In the genomic region with DNA sequence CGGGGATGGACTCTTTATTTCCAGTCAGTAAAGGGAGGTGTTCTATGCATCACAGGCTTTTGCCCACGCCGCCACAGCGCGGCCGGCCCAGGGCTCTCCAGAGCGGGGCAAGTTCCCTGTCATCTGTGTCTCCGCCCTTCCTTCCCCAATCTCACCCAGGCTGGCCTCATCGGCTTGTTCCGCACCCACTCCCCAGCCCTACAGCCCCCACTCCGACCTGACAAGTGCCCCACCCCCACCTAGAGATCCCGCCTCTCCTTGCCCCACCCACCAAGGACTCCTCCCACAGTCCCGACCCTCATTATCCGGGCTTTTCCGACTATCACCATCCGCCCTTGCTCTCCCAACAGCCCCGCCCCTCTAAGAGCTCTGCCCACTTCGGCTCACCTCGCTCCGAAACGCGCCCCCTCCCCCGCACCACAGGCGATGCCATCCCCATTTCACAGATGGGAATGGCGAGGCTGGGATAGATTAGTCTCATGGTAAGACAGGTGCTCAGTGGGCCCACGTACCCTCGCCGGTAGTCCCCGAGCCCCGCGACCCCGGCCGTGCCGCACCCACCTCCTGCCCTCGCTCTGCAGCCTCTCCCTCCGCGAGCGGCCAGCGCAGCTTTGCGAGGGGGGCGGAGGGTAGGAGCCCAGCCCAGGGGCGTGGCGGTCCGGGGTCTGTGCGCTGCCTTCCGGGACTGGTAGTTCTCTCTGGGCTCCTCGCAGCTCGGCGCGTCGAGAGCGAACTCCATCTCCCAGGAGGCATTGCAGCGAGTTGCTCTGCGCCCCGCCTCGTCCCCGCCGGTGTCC, we compare ENCODE assay signal across 1 cellular context.
TF ChIP-seq lines count a peak whose summit lies in the region.

A gene with protein sequence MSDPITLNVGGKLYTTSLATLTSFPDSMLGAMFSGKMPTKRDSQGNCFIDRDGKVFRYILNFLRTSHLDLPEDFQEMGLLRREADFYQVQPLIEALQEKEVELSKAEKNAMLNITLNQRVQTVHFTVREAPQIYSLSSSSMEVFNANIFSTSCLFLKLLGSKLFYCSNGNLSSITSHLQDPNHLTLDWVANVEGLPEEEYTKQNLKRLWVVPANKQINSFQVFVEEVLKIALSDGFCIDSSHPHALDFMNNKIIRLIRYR (minus strand): TSS at position 615 of the 797 bp plus-strand sequence. CDS start 14,072 bp downstream, outside the sequence.

TF ChIP-seq in HepG2, 621 proteins besides CTCF, POLR2A, EP300 and RAD21 (continued from another document and continues in another):
- TF ChIP-seq, protein P1, sequence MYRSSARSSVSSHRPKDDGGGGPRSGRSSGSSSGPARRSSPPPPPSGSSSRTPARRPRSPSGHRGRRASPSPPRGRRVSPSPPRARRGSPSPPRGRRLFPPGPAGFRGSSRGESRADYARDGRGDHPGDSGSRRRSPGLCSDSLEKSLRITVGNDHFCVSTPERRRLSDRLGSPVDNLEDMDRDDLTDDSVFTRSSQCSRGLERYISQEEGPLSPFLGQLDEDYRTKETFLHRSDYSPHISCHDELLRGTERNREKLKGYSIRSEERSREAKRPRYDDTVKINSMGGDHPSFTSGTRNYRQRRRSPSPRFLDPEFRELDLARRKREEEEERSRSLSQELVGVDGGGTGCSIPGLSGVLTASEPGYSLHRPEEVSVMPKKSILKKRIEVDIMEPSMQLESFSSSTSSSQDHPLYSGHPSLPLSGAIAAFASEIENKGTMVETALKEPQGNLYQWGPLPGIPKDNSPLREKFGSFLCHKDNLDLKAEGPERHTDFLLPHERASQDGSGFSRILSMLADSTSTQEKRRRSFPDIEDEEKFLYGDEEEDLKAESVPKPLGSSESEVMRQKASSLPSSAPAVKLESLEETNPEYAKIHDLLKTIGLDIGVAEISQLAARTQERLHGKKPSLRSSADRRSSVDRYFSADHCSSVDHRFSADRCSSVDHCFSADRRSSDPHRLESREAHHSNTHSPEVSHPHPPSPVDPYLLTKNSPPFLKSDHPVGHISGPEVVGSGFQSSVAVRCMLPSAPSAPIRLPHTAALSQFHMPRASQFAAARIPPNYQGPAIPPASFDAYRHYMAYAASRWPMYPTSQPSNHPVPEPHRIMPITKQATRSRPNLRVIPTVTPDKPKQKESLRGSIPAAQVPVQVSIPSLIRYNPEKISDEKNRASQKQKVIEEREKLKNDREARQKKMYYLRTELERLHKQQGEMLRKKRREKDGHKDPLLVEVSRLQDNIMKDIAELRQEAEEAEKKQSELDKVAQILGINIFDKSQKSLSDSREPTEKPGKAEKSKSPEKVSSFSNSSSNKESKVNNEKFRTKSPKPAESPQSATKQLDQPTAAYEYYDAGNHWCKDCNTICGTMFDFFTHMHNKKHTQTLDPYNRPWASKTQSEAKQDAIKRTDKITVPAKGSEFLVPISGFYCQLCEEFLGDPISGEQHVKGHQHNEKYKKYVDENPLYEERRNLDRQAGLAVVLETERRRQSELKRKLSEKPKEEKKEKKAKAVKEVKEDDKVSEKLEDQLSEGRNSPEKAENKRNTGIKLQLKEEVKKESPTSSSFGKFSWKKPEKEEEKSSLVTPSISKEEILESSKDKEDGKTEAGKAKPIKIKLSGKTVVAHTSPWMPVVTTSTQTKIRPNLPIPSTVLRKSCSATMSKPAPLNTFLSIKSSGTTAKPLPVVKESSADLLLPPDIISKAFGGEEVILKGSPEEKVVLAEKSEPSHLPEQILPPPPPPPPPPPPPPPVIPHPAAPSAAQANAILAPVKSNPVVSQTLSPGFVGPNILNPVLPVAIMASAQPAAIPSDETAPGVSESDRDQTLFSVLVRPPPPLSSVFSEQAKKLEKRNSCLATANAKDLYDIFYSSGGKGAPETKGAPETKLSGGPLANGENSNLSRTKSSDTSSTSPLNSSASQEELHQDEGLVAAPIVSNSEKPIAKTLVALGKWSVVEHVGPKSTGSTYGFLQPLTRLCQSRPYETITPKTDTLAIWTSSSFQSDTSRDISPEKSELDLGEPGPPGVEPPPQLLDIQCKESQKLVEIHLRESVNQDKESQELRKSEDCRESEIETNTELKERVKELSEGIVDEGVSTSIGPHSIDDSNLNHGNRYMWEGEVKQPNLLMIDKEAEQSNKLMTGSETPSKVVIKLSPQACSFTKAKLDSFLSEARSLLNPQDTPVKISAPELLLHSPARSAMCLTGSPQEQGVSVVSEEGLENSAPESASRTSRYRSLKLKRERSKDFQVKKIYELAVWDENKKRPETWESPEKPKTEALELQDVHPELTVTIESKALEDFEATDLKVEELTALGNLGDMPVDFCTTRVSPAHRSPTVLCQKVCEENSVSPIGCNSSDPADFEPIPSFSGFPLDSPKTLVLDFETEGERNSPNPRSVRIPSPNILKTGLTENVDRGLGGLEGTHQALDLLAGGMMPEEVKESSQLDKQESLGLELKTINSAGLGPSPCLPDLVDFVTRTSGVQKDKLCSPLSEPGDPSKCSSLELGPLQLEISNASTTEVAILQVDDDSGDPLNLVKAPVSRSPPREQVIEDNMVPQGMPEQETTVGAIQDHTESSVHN (CRISPR knock-in tag; IDR thresholded peaks at IDR 0.05), result 0 out of 2 replicates have a peak, but pooled peaks have one; percentile 20
- TF ChIP-seq RFXANK (CRISPR knock-in tag; IDR thresholded peaks at IDR 0.05) (no peak), KDM1A (CRISPR knock-in tag; IDR thresholded peaks at IDR 0.05) (peak; percentile 99), GZF1 (CRISPR knock-in tag; IDR thresholded peaks at IDR 0.05) (no peak), KLF13 (CRISPR knock-in tag; IDR thresholded peaks at IDR 0.05) (no peak), SALL2 (CRISPR knock-in tag; IDR thresholded peaks at IDR 0.05) (0 out of 2 replicates have a peak, but pooled peaks have one; percentile 24), HOXA3 (CRISPR knock-in tag; IDR thresholded peaks at IDR 0.05) (peak; percentile 48; the same call in 1 of the 2 replicates), PPARG (CRISPR knock-in tag; conservative IDR thresholded peaks at IDR 0.05) (peak; percentile 78), ZNF451 (CRISPR knock-in tag; IDR thresholded peaks at IDR 0.05) (no peak), ZNF7 (CRISPR knock-in tag; IDR thresholded peaks at IDR 0.05) (no peak), ZNF878 (CRISPR knock-in tag; IDR thresholded peaks at IDR 0.05) (no peak), GFI1 (CRISPR knock-in tag; IDR thresholded peaks at IDR 0.05; ENCODE audit: borderline replicate concordance) (no peak), KLF9 (CRISPR knock-in tag; IDR thresholded peaks at IDR 0.05; ENCODE audit: low read depth) (peak; percentile 42; the same call in 1 of the 2 replicates), NR2C2 (CRISPR knock-in tag; IDR thresholded peaks at IDR 0.05; ENCODE audit: borderline replicate concordance) (peak; percentile 89), ZNF34 (CRISPR knock-in tag; IDR thresholded peaks at IDR 0.05; ENCODE audit: borderline replicate concordance) (0 out of 2 replicates have a peak, but pooled peaks have one; percentile 71), ARHGAP35 (CRISPR knock-in tag; IDR thresholded peaks at IDR 0.05; ENCODE audit: borderline replicate concordance) (peak; percentile 81; the same call in 1 of the 2 replicates), ZNF329 (CRISPR knock-in tag; IDR thresholded peaks at IDR 0.05; ENCODE audit: low read depth) (0 out of 2 replicates have a peak, but pooled peaks have one; percentile 80), CCAR2 (optimal IDR thresholded peaks at IDR 0.05; ENCODE audit: low read depth, low read length) (no peak), IRX3 (CRISPR knock-in tag; IDR thresholded peaks at IDR 0.05; ENCODE audit: borderline replicate concordance, low read depth) (no peak), ZNF761 (CRISPR knock-in tag; conservative IDR thresholded peaks at IDR 0.05) (peak; percentile 90; the same call in 1 of the 2 replicates)
- TF ChIP-seq, protein P2, sequence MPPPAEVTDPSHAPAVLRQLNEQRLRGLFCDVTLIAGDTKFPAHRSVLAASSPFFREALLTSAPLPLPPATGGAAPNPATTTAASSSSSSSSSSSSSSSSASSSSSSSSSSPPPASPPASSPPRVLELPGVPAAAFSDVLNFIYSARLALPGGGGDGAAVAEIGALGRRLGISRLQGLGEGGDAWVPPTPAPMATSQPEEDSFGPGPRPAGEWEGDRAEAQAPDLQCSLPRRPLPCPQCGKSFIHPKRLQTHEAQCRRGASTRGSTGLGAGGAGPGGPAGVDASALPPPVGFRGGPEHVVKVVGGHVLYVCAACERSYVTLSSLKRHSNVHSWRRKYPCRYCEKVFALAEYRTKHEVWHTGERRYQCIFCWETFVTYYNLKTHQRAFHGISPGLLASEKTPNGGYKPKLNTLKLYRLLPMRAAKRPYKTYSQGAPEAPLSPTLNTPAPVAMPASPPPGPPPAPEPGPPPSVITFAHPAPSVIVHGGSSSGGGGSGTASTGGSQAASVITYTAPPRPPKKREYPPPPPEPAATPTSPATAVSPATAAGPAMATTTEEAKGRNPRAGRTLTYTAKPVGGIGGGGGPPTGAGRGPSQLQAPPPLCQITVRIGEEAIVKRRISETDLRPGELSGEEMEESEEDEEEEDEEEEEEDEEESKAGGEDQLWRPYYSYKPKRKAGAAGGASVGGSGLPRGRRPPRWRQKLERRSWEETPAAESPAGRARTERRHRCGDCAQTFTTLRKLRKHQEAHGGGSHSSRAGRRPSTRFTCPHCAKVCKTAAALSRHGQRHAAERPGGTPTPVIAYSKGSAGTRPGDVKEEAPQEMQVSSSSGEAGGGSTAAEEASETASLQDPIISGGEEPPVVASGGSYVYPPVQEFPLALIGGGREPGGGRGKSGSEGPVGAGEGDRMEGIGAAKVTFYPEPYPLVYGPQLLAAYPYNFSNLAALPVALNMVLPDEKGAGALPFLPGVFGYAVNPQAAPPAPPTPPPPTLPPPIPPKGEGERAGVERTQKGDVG (CRISPR knock-in tag; IDR thresholded peaks at IDR 0.05; ENCODE audit: borderline replicate concordance), result no peak
- TF ChIP-seq, protein P3, sequence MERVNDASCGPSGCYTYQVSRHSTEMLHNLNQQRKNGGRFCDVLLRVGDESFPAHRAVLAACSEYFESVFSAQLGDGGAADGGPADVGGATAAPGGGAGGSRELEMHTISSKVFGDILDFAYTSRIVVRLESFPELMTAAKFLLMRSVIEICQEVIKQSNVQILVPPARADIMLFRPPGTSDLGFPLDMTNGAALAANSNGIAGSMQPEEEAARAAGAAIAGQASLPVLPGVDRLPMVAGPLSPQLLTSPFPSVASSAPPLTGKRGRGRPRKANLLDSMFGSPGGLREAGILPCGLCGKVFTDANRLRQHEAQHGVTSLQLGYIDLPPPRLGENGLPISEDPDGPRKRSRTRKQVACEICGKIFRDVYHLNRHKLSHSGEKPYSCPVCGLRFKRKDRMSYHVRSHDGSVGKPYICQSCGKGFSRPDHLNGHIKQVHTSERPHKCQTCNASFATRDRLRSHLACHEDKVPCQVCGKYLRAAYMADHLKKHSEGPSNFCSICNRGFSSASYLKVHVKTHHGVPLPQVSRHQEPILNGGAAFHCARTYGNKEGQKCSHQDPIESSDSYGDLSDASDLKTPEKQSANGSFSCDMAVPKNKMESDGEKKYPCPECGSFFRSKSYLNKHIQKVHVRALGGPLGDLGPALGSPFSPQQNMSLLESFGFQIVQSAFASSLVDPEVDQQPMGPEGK (CRISPR knock-in tag; IDR thresholded peaks at IDR 0.05), result peak; percentile 74; the same call in 1 of the 2 replicates
- TF ChIP-seq, protein P4, sequence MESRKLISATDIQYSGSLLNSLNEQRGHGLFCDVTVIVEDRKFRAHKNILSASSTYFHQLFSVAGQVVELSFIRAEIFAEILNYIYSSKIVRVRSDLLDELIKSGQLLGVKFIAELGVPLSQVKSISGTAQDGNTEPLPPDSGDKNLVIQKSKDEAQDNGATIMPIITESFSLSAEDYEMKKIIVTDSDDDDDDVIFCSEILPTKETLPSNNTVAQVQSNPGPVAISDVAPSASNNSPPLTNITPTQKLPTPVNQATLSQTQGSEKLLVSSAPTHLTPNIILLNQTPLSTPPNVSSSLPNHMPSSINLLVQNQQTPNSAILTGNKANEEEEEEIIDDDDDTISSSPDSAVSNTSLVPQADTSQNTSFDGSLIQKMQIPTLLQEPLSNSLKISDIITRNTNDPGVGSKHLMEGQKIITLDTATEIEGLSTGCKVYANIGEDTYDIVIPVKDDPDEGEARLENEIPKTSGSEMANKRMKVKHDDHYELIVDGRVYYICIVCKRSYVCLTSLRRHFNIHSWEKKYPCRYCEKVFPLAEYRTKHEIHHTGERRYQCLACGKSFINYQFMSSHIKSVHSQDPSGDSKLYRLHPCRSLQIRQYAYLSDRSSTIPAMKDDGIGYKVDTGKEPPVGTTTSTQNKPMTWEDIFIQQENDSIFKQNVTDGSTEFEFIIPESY (CRISPR knock-in tag; IDR thresholded peaks at IDR 0.05), result no peak
- TF ChIP-seq, protein P5, sequence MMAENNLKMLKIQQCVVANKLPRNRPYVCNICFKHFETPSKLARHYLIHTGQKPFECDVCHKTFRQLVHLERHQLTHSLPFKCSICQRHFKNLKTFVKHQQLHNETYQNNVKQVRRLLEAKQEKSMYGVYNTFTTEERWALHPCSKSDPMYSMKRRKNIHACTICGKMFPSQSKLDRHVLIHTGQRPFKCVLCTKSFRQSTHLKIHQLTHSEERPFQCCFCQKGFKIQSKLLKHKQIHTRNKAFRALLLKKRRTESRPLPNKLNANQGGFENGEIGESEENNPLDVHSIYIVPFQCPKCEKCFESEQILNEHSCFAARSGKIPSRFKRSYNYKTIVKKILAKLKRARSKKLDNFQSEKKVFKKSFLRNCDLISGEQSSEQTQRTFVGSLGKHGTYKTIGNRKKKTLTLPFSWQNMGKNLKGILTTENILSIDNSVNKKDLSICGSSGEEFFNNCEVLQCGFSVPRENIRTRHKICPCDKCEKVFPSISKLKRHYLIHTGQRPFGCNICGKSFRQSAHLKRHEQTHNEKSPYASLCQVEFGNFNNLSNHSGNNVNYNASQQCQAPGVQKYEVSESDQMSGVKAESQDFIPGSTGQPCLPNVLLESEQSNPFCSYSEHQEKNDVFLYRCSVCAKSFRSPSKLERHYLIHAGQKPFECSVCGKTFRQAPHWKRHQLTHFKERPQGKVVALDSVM (CRISPR knock-in tag; IDR thresholded peaks at IDR 0.05), result no peak
- TF ChIP-seq, protein P6, sequence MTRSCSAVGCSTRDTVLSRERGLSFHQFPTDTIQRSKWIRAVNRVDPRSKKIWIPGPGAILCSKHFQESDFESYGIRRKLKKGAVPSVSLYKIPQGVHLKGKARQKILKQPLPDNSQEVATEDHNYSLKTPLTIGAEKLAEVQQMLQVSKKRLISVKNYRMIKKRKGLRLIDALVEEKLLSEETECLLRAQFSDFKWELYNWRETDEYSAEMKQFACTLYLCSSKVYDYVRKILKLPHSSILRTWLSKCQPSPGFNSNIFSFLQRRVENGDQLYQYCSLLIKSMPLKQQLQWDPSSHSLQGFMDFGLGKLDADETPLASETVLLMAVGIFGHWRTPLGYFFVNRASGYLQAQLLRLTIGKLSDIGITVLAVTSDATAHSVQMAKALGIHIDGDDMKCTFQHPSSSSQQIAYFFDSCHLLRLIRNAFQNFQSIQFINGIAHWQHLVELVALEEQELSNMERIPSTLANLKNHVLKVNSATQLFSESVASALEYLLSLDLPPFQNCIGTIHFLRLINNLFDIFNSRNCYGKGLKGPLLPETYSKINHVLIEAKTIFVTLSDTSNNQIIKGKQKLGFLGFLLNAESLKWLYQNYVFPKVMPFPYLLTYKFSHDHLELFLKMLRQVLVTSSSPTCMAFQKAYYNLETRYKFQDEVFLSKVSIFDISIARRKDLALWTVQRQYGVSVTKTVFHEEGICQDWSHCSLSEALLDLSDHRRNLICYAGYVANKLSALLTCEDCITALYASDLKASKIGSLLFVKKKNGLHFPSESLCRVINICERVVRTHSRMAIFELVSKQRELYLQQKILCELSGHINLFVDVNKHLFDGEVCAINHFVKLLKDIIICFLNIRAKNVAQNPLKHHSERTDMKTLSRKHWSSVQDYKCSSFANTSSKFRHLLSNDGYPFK (CRISPR knock-in tag; IDR thresholded peaks at IDR 0.05; ENCODE audit: borderline replicate concordance), result no peak; the same call in 1 of the 2 replicates
